In the genomic region with DNA sequence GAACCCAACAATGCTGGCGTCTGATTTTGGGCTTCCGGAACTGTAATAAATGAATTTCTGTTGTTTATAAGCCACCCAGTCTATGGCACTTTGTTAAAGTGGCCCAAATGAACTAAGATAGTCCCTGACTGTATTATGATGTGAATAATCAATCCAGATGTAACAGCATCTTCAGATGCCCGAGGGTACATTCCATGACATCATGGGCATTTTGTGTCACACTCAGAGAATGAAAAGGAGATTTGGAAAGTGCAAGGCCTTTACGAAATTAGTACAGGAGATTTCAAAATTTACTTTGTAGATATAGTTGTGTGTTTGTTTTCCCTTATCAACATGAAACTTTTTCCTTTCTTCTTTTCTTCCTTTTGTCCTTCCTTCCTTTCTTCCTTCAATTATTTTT, we compare ENCODE assay signal across 16 cellular contexts.
"Had no signal": no experiment of that assay in that cellular context is flagged by ENCODE, and none has a peak within 500 bp of the region (broad histone marks: within the 10 kb centered on the region; RNA-seq: fewer than 3 reads in every experiment).

No MANE protein-coding gene starts in this region.

- H3K9me3 ChIP-seq: adrenal gland, esophagus muscularis mucosa, tibial artery, uterus had no signal

- H3K9me3 Mint-ChIP-seq: activated B cell treated with CpG ODN at 0.5 μM for 24 hours; activated CD4-positive, alpha-beta memory T cell treated with anti-CD3 and anti-CD28 coated beads for 36 hours; natural killer cell treated with Interleukin-12 subunit alpha and Interleukin-12 subunit beta and Interleukin-15 and Interleukin-18, amount 100 ng/mL, for 72 hours; T-helper 2 cell treated with Interferon-gamma antibody and Interleukin-4, amounts not matched to agents 5 μg/mL and 100 μg/mL, for 36 hours had no signal

- H3K27ac Mint-ChIP-seq: activated B cell treated with CpG ODN at 0.5 μM for 24 hours; activated CD4-positive, alpha-beta memory T cell treated with anti-CD3 and anti-CD28 coated beads for 36 hours; T-helper 2 cell treated with Interferon-gamma antibody and Interleukin-4, amounts not matched to agents 5 μg/mL and 100 μg/mL, for 36 hours had no signal

- H3K27me3 Mint-ChIP-seq: activated B cell treated with CpG ODN at 0.5 μM for 24 hours; activated CD4-positive, alpha-beta memory T cell treated with anti-CD3 and anti-CD28 coated beads for 36 hours; natural killer cell treated with Interleukin-12 subunit alpha and Interleukin-12 subunit beta and Interleukin-15 and Interleukin-18, amount 100 ng/mL, for 72 hours had no signal

- H3K27me3 ChIP-seq: adrenal gland, esophagus muscularis mucosa, tibial artery, uterus had no signal

- H3K4me3 ChIP-seq: adrenal gland, esophagus muscularis mucosa, skin epidermis, tibial artery, uterus had no signal

- H3K4me3 Mint-ChIP-seq: activated B cell treated with CpG ODN at 0.5 μM for 24 hours; activated CD4-positive, alpha-beta memory T cell treated with anti-CD3 and anti-CD28 coated beads for 36 hours; natural killer cell treated with Interleukin-12 subunit alpha and Interleukin-12 subunit beta and Interleukin-15 and Interleukin-18, amount 100 ng/mL, for 72 hours; T-helper 2 cell treated with Interferon-gamma antibody and Interleukin-4, amounts not matched to agents 5 μg/mL and 100 μg/mL, for 36 hours had no signal

- H3K36me3 ChIP-seq: adrenal gland, esophagus muscularis mucosa, tibial artery, uterus had no signal

- H3K4me1 ChIP-seq: esophagus muscularis mucosa, uterus had no signal

- H3K27ac ChIP-seq: adrenal gland, esophagus muscularis mucosa, skin epidermis, tibial artery, uterus had no signal

- DNase-seq: activated B cell treated with CpG ODN at 0.5 μM for 24 hours; activated CD4-positive, alpha-beta memory T cell treated with anti-CD3 and anti-CD28 coated beads for 36 hours; activated CD8-positive, alpha-beta memory T cell treated with anti-CD3 and anti-CD28 coated beads, Interleukin-2, amount 50 U/mL, for 4 hours; adrenal gland; caudate nucleus; hippocampal formation; left ventricle myocardium superior; mesenchymal stem cell; posterior cingulate gyrus; SW 1271; tibial artery; uterus had no signal
